Comparison of ENCODE assay signal across 1 cellular context in genomic region chr11:78402842-78403241, GRCh38.
TF ChIP-seq lines count a peak whose summit lies in the region.

No MANE protein-coding gene starts in this region.

TF ChIP-seq in K562, 482 proteins besides CTCF, POLR2A, EP300 and RAD21:
- TF ChIP-seq E4F1 (CRISPR knock-in tag; IDR thresholded peaks at IDR 0.05; ENCODE audit: borderline replicate concordance): no peak
- no peak for TF ChIP-seq ARNT (IDR thresholded peaks at IDR 0.05)
- no peak for TF ChIP-seq RFX1 (IDR thresholded peaks at IDR 0.05)
- TF ChIP-seq SMAD3 (CRISPR knock-in tag; conservative IDR thresholded peaks at IDR 0.05): no peak
- TF ChIP-seq SPI1 (IDR thresholded peaks at IDR 0.05; ENCODE audit: borderline replicate concordance, low read depth, low read length): peak; percentile 35; the same call in 1 of the 2 replicates
- no peak for TF ChIP-seq ZZZ3 (IDR thresholded peaks at IDR 0.05)
TF ChIP-seq in K562: peak in this region for 1.
